ENCODE assay signal across 23 cellular contexts in genomic region chr12:40222247-40222646, GRCh38. TPM values are rescaled to one million over a fixed set of nuclear protein-coding genes. Genes with fewer than 3 reads are reported as not detected.
DNase-seq lines count a peak whose midpoint lies in the region; TF ChIP-seq lines count a peak whose summit lies in the region.
"Had no signal": no experiment of that assay in that cellular context is flagged by ENCODE, and none has a peak within 500 bp of the region (broad histone marks: within the 10 kb centered on the region; RNA-seq: fewer than 3 reads in every experiment).

No MANE protein-coding gene starts in this region.

- POLR2A ChIA-PET in MCF 10A (lab: Yijun Ruan, JAX) (no interaction called here), OCI-LY7 (lab: Charles Lee) (no interaction called here)

- peaks cover 13% of the 10 kb centered on the region; the same call in 1 of the 2 replicates for H3K79me2 ChIP-seq in OCI-LY7 (ENCODE audit: insufficient read depth, low read depth, low read length)

- no peaks in the 10 kb centered on the region for H3K4me1 ChIP-seq in breast epithelium
- H3K4me1 ChIP-seq in OCI-LY7 (ENCODE audit: insufficient read depth, low read length, poor library complexity, severe bottlenecking) = peaks cover 36% of the 10 kb centered on the region
- H3K4me1 ChIP-seq: SJCRH30 had no signal

- no peak overlapping the region for H3K27ac ChIP-seq in breast epithelium
- H3K27ac ChIP-seq in OCI-LY7 (ENCODE audit: low read depth, low read length, poor library complexity, severe bottlenecking) = no peak overlapping the region
- H3K27ac ChIP-seq: esophagus muscularis mucosa, SJCRH30 had no signal

- no peak for TF ChIP-seq POLR2A in breast epithelium (IDR thresholded peaks at IDR 0.05)

- H3K9me3 ChIP-seq in breast epithelium = no peaks in the 10 kb centered on the region
- peaks cover 5% of the 10 kb centered on the region; the same call in 1 of the 2 replicates for H3K9me3 ChIP-seq in OCI-LY7 (ENCODE audit: low read length)
- H3K9me3 ChIP-seq: esophagus muscularis mucosa, SJCRH30 had no signal

- H3K4me3 Mint-ChIP-seq in MCF 10A (ENCODE audit: unreplicated experiment) = peak overlapping the region; percentile 71
- H3K4me3 Mint-ChIP-seq: activated naive CD8-positive, alpha-beta T cell treated with anti-CD3 and anti-CD28 coated beads, Interleukin-2, amount 10 ng/mL, durations not matched to agents 7 days and 5 days; activated T-helper 1 cell treated with anti-CD3 and anti-CD28 coated beads, Interleukin-12 subunit alpha, Interleukin-12 subunit beta, Interleukin-2, Interleukin-4 antibody, amounts not matched to agents 30 ng/mL and 10 ng/mL and 1 ng/mL, durations not matched to agents 14 hours and 24 hours and 36 hours; CD4-positive, CD25-positive, alpha-beta regulatory T cell had no signal

- H3K36me3 ChIP-seq in breast epithelium = no peaks in the 10 kb centered on the region
- H3K36me3 ChIP-seq in OCI-LY7 (ENCODE audit: insufficient read depth, low read length) = no peaks in the 10 kb centered on the region; the same call in 1 of the 2 replicates
- H3K36me3 ChIP-seq: esophagus muscularis mucosa, heart right ventricle, SJCRH30 had no signal

- H3K27me3 Mint-ChIP-seq in MCF 10A (ENCODE audit: insufficient read depth, unreplicated experiment) = no peaks in the 10 kb centered on the region

- intact Hi-C loops in MCF 10A (cut with micrococcal nuclease) = no loop called here
- intact Hi-C loops in breast epithelium (cut with DNase I; ENCODE audit: low total_unique reads) = no loop called here
- intact Hi-C loops in OCI-LY7 (cut with micrococcal nuclease; ENCODE audit: unreplicated experiment) = loop anchor here (10.0 kb wide), 2 partner anchors 607 to 1213 kb away; partner anchors contain the start of gene ABCD2

- TF ChIP-seq CTCF in MCF 10A (IDR thresholded peaks at IDR 0.05; ENCODE audit: unreplicated experiment) (no peak), breast epithelium (IDR thresholded peaks at IDR 0.05) (no peak), OCI-LY7 (conservative IDR thresholded peaks at IDR 0.05; ENCODE audit: low read length) (no peak)

- CTCF ChIA-PET in MCF 10A (lab: Yijun Ruan, JAX) (no interaction called here), OCI-LY7 (lab: Charles Lee; ENCODE audit: unreplicated experiment) (no interaction called here)

- no peaks in the 10 kb centered on the region for H3K27me3 ChIP-seq in breast epithelium
- H3K27me3 ChIP-seq: esophagus muscularis mucosa, heart right ventricle, SJCRH30 had no signal

- no peaks in the 10 kb centered on the region for H3K9me3 Mint-ChIP-seq in MCF 10A (ENCODE audit: unreplicated experiment)
- H3K9me3 Mint-ChIP-seq: activated naive CD8-positive, alpha-beta T cell treated with anti-CD3 and anti-CD28 coated beads, Interleukin-2, amount 10 ng/mL, durations not matched to agents 7 days and 5 days; activated T-helper 1 cell treated with anti-CD3 and anti-CD28 coated beads, Interleukin-12 subunit alpha, Interleukin-12 subunit beta, Interleukin-2, Interleukin-4 antibody, amounts not matched to agents 30 ng/mL and 10 ng/mL and 1 ng/mL, durations not matched to agents 14 hours and 24 hours and 36 hours; natural killer cell had no signal

- H4K20me1 ChIP-seq in OCI-LY7 (ENCODE audit: insufficient read depth, low read length) = no peaks in the 10 kb centered on the region

- H2AFZ ChIP-seq in OCI-LY7 (ENCODE audit: low read length) = no peak overlapping the region

- H3K9me2 ChIP-seq in OCI-LY7 (ENCODE audit: insufficient read depth, low read length) = no peaks in the 10 kb centered on the region

- H3K36me3 Mint-ChIP-seq in MCF 10A (ENCODE audit: insufficient read depth, unreplicated experiment) = no peaks in the 10 kb centered on the region
- H3K36me3 Mint-ChIP-seq: activated naive CD8-positive, alpha-beta T cell treated with anti-CD3 and anti-CD28 coated beads, Interleukin-2, amount 10 ng/mL, durations not matched to agents 7 days and 5 days; CD4-positive, CD25-positive, alpha-beta regulatory T cell; natural killer cell had no signal

- H3K4me1 Mint-ChIP-seq in MCF 10A (ENCODE audit: insufficient read depth, unreplicated experiment) = peaks cover 39% of the 10 kb centered on the region

- BruUV-seq in MCF 10A (replicated peaks; lab: Mats Ljungman, UMichigan) = no TSS peak
- no TSS peak for BruUV-seq in OCI-LY7 (replicated peaks; lab: Mats Ljungman, UMichigan)

- peak; percentile 65 for DNase-seq in MCF 10A (ENCODE audit: unreplicated experiment)
- no peak for DNase-seq in breast epithelium (ENCODE audit: low spot score in 2 of 2)
- DNase-seq in OCI-LY7 (ENCODE audit: low spot score) = no peak
- peak; percentile 42 for DNase-seq in fibroblast of the conjunctiva (ENCODE audit: low read depth)
- DNase-seq in NCI-H524 treated with DMSO at 0.1 percent for 48 hours (lab: John Stamatoyannopoulos, UW) = no peak
- DNase-seq in HT-29 (ENCODE audit: low spot score) = no peak
- DNase-seq in NCI-H774 (lab: John Stamatoyannopoulos, UW) = no peak
- no peak for DNase-seq in DMS 273 (lab: John Stamatoyannopoulos, UW; ENCODE audit: unreplicated experiment)
- DNase-seq: activated CD4-positive, CD25-positive, alpha-beta regulatory T cell; activated naive CD8-positive, alpha-beta T cell treated with anti-CD3 and anti-CD28 coated beads, Interleukin-2, amount 10 ng/mL, durations not matched to agents 7 days and 5 days; CD4-positive, CD25-positive, alpha-beta regulatory T cell; DMS53; GOT3; heart right ventricle; mesenchymal stem cell; natural killer cell; NCI-H187 treated with DMSO at 0.1 percent for 48 hours; OCI-M1; posterior cingulate gyrus; SJCRH30; stimulated activated CD4-positive, alpha-beta T cell treated with anti-CD3 and anti-CD28 coated beads, Interleukin-4, amount 100 ng/mL, for 4 hours had no signal

- 0 out of 2 replicates have a peak overlapping the region, but pooled peaks have one; percentile 94 for H3K4me2 ChIP-seq in OCI-LY7 (ENCODE audit: low read length)

- no peak overlapping the region for H3K27ac Mint-ChIP-seq in MCF 10A (ENCODE audit: low read depth, unreplicated experiment)
- H3K27ac Mint-ChIP-seq: activated naive CD8-positive, alpha-beta T cell treated with anti-CD3 and anti-CD28 coated beads, Interleukin-2, amount 10 ng/mL, durations not matched to agents 7 days and 5 days; activated T-helper 1 cell treated with anti-CD3 and anti-CD28 coated beads, Interleukin-12 subunit alpha, Interleukin-12 subunit beta, Interleukin-2, Interleukin-4 antibody, amounts not matched to agents 30 ng/mL and 10 ng/mL and 1 ng/mL, durations not matched to agents 14 hours and 24 hours and 36 hours; natural killer cell had no signal

- H3K4me3 ChIP-seq in breast epithelium (no peak overlapping the region), OCI-LY7 (ENCODE audit: low read depth, low read length, poor library complexity, severe bottlenecking) (no peak overlapping the region)
- H3K4me3 ChIP-seq: SJCRH30 had no signal

RNA-seq across cellular contexts. Expression of gene LRRK2, which starts 2.5 kb away (rescaled TPM):
- total RNA-seq in MCF 10A (2022) (4.2 and 4.5 TPM in 2 replicates), breast epithelium (10 to 100 TPM; 11.1 to 30.9 (median 13.5) TPM), OCI-LY7 (2022) (22.6 and 28.4 TPM in 2 replicates)
- total RNA-seq in OCI-LY7 (2014; rRNA removed; shearing (Covaris generic)) = 5.9 and 10.1 TPM in 2 replicates
- not detected in 2 replicates for total RNA-seq in HT-29 (2014; rRNA removed; shearing (Covaris generic))
- total RNA-seq: activated T-helper 1 cell treated with anti-CD3 and anti-CD28 coated beads, Interleukin-12 subunit alpha, Interleukin-12 subunit beta, Interleukin-2, Interleukin-4 antibody, amounts not matched to agents 30 ng/mL and 10 ng/mL and 1 ng/mL, durations not matched to agents 14 hours and 24 hours and 36 hours had no signal

Comparison
In these comparisons a context has a peak if more than half of its experiments do, and no peak if none do; other contexts are left out.
1. DNase-seq: peak in MCF 10A (single experiment) and fibroblast of the conjunctiva (single experiment); none in breast epithelium (0 of 2), OCI-LY7 (single experiment), NCI-H524 treated with DMSO at 0.1 percent for 48 hours (single experiment), HT-29 (single experiment), NCI-H774 (single experiment) and DMS 273 (single experiment).